ENCODE assay signal across 10 cellular contexts in the genomic region with DNA sequence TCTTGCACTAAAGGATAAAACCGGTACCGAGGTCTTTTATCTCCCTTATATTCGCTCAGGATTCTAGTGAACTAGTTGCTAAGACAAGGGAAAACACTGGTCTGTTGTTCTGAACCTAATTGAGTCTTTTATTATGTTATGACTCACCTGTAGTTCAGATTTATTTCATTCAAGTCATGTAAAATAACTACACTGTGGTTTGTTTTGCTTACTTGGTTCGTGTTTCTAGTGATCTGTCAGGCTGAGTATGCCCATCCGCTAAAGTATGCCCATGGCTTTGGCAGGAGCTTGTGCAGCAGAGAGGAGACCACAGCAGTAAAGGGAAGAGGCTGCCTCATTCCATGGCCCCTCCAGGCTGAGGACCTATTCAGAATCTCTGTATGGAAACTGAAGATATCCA.
DNase-seq lines count a peak whose midpoint lies in the region; ATAC-seq and TF ChIP-seq lines count a peak whose summit lies in the region.
"Had no signal": no experiment of that assay in that cellular context is flagged by ENCODE, and none has a peak within 500 bp of the region (broad histone marks: within the 10 kb centered on the region; RNA-seq: fewer than 3 reads in every experiment).

No MANE protein-coding gene starts in this region.

- intact Hi-C loops in CD4-positive, alpha-beta T cell (cut with DNase I, micrococcal nuclease) = no loop called here
- intact Hi-C loops in ascending aorta (cut with DNase I) = no loop called here
- intact Hi-C loops in mucosa of descending colon (cut with DNase I, micrococcal nuclease) = no loop called here

- no peak for DNase-seq in CD4-positive, alpha-beta T cell
- DNase-seq in HFFc6 (peak; percentile 93), ascending aorta (ENCODE audit: low spot score in 2 of 2) (no peak), mucosa of descending colon (no peak), SHP77 treated with DMSO at 0.1 percent for 48 hours (lab: John Stamatoyannopoulos, UW) (no peak), NCI-H526 (lab: John Stamatoyannopoulos, UW) (no peak)
- no peak for DNase-seq in effector memory CD4-positive, alpha-beta T cell
- DNase-seq: activated CD8-positive, alpha-beta memory T cell treated with anti-CD3 and anti-CD28 coated beads, Interleukin-2, amount 50 U/mL, for 48 hours had no signal

- CTCF ChIA-PET in CD4-positive, alpha-beta T cell (lab: Charles Lee) = no interaction called here

- H3K27me3 Mint-ChIP-seq in CD4-positive, alpha-beta T cell = no peaks in the 10 kb centered on the region
- no peaks in the 10 kb centered on the region for H3K27me3 Mint-ChIP-seq in HFFc6 (ENCODE audit: insufficient read depth)

- H3K4me1 ChIP-seq in ascending aorta = peaks cover 3 to 21% of the 10 kb centered on the region in 2 donors
- H3K4me1 ChIP-seq in mucosa of descending colon (ENCODE audit: low read depth) = peaks cover 34% of the 10 kb centered on the region
- H3K4me1 ChIP-seq in effector memory CD4-positive, alpha-beta T cell (ENCODE audit: control insufficient read depth, insufficient read depth, low read length, poor library complexity, severe bottlenecking) = peaks cover 5% of the 10 kb centered on the region

- H3K9me3 ChIP-seq in CD4-positive, alpha-beta T cell (ENCODE audit: control insufficient read depth, low read length) = no peaks in the 10 kb centered on the region
- no peaks in the 10 kb centered on the region for H3K9me3 ChIP-seq in ascending aorta
- H3K9me3 ChIP-seq in mucosa of descending colon = no peaks in the 10 kb centered on the region
- H3K9me3 ChIP-seq in effector memory CD4-positive, alpha-beta T cell (ENCODE audit: control insufficient read depth, low read length) = no peaks in the 10 kb centered on the region

- ATAC-seq in CD4-positive, alpha-beta T cell (ENCODE audit: poor library complexity) = peak; percentile 57
- ATAC-seq in mucosa of descending colon (peak; percentile 84), GM21786 (IDR thresholded peaks at IDR 0.05; ENCODE audit: unreplicated experiment) (no peak)

- H3K4me3 ChIP-seq in ascending aorta (no peak overlapping the region), mucosa of descending colon (no peak overlapping the region)
- no peak overlapping the region for H3K4me3 ChIP-seq in effector memory CD4-positive, alpha-beta T cell (ENCODE audit: insufficient read depth, low read depth, low read length, poor library complexity, severe bottlenecking)
- H3K4me3 ChIP-seq: neural progenitor cell had no signal

- H3K36me3 ChIP-seq in ascending aorta (no peaks in the 10 kb centered on the region), mucosa of descending colon (ENCODE audit: low read depth) (no peaks in the 10 kb centered on the region)
- no peaks in the 10 kb centered on the region for H3K36me3 ChIP-seq in effector memory CD4-positive, alpha-beta T cell (ENCODE audit: control insufficient read depth, insufficient read depth, low read length)

- no peak for TF ChIP-seq CTCF in CD4-positive, alpha-beta T cell (IDR thresholded peaks at IDR 0.05)
- TF ChIP-seq CTCF in HFFc6 (IDR thresholded peaks at IDR 0.05) = no peak
- no peak for TF ChIP-seq CTCF in ascending aorta (IDR thresholded peaks at IDR 0.05)
- TF ChIP-seq CTCF in mucosa of descending colon (IDR thresholded peaks at IDR 0.05) = no peak

- POLR2A ChIA-PET in CD4-positive, alpha-beta T cell (lab: Charles Lee) = no interaction called here

- peak overlapping the region; percentile 60 for H3K27ac Mint-ChIP-seq in CD4-positive, alpha-beta T cell
- peak overlapping the region; percentile 60 for H3K27ac Mint-ChIP-seq in HFFc6
- H3K27ac Mint-ChIP-seq: neural progenitor cell had no signal

- H3K36me3 Mint-ChIP-seq in CD4-positive, alpha-beta T cell (ENCODE audit: low read depth) = peaks cover 25% of the 10 kb centered on the region
- H3K36me3 Mint-ChIP-seq in HFFc6 (ENCODE audit: low read depth) = peaks cover 18% of the 10 kb centered on the region

- no peaks in the 10 kb centered on the region for H3K9me3 Mint-ChIP-seq in CD4-positive, alpha-beta T cell
- H3K9me3 Mint-ChIP-seq in HFFc6 = no peaks in the 10 kb centered on the region

- H3K4me3 Mint-ChIP-seq in CD4-positive, alpha-beta T cell = no peak overlapping the region
- 0 out of 2 replicates have a peak overlapping the region, but pooled peaks have one; percentile 6 for H3K4me3 Mint-ChIP-seq in HFFc6
- H3K4me3 Mint-ChIP-seq: neural progenitor cell had no signal

- H3K27ac ChIP-seq in CD4-positive, alpha-beta T cell (ENCODE audit: low read depth, low read length) = no peak overlapping the region
- peak overlapping the region; percentile 2 to 40 for H3K27ac ChIP-seq in ascending aorta
- H3K27ac ChIP-seq in effector memory CD4-positive, alpha-beta T cell (ENCODE audit: insufficient read depth, low read length, poor library complexity, severe bottlenecking) = no peak overlapping the region
- H3K27ac ChIP-seq: neural progenitor cell had no signal

- no peaks in the 10 kb centered on the region for H3K27me3 ChIP-seq in CD4-positive, alpha-beta T cell (ENCODE audit: control insufficient read depth, insufficient read depth, low read length)
- no peaks in the 10 kb centered on the region for H3K27me3 ChIP-seq in ascending aorta
- no peaks in the 10 kb centered on the region for H3K27me3 ChIP-seq in effector memory CD4-positive, alpha-beta T cell (replicated peaks; ENCODE audit: control insufficient read depth, insufficient read depth, low read length, poor library complexity, severe bottlenecking)
- H3K27me3 ChIP-seq: neural progenitor cell had no signal

- peaks cover 80% of the 10 kb centered on the region for H3K4me1 Mint-ChIP-seq in CD4-positive, alpha-beta T cell (ENCODE audit: low read depth)
- H3K4me1 Mint-ChIP-seq in HFFc6 (ENCODE audit: low read depth) = peaks cover 45% of the 10 kb centered on the region

Comparison
In these comparisons a context has a peak if more than half of its experiments do, and no peak if none do; other contexts are left out.
1. H3K27ac ChIP-seq: peak in ascending aorta (2 of 2); none in CD4-positive, alpha-beta T cell (single experiment) and effector memory CD4-positive, alpha-beta T cell (single experiment).